Comparison of ENCODE assay signal across 1 cellular context in the genomic region with DNA sequence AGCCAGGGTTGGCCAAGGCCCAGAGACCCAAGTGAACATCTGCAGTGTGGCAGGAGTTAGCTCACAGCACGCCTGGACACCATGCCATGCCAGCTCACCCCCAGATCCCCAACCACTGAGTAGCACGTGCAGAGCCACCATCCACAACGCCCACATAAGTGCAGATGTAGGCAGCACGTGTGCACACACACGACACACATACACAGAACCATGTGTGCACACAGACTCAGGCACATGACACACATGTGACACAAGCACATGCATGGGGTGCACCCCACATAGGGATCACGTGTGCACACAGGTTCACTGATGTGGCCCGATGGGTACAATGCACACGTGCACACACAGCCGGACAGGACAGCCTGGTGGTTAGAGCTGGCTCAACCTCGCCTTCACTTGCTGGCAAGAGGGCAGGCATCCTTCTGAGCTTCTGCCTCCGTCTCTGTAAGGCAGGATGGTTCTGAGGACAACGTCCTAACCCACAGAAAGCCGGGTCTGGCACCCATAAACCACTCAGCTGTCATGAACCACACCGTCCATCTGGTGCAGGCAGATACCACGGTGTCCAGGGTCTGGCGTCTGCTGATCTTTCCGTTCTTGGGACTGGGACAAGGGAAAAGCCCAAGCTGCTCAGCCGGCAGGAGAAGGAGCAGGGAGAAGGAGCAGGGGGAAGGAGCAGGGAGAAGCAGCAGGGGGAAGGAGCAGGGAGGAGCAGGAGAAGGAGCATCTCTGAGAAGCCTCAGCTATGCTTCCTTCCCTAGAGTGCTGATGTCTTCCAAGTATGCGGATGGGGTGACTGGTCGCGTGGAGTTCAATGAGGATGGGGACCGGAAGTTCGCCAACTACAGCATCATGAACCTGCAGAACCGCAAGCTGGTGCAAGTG.
A peak's percentile ranks its signal among the peaks of the same experiment; 100 is the strongest.
TF ChIP-seq lines count a peak whose summit lies in the region.

No MANE protein-coding gene starts in this region.

TF ChIP-seq in endothelial cell of umbilical vein, 7 proteins besides CTCF, POLR2A, EP300 and RAD21:
- TF ChIP-seq EZH2 (IDR thresholded peaks at IDR 0.05; ENCODE audit: borderline replicate concordance, low read depth, low read length, severe bottlenecking) (no peak), GATA2 (IDR thresholded peaks at IDR 0.05; ENCODE audit: insufficient read depth, insufficient read length, low read depth, low read length) (no peak)
- TF ChIP-seq, protein P1, sequence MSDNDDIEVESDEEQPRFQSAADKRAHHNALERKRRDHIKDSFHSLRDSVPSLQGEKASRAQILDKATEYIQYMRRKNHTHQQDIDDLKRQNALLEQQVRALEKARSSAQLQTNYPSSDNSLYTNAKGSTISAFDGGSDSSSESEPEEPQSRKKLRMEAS (IDR thresholded peaks at IDR 0.05; ENCODE audit: insufficient read depth, insufficient read length): peak; percentile 74
TF ChIP-seq in endothelial cell of umbilical vein: peak in this region for 1.
